ENCODE assay signal across 9 cellular contexts in the genomic region with DNA sequence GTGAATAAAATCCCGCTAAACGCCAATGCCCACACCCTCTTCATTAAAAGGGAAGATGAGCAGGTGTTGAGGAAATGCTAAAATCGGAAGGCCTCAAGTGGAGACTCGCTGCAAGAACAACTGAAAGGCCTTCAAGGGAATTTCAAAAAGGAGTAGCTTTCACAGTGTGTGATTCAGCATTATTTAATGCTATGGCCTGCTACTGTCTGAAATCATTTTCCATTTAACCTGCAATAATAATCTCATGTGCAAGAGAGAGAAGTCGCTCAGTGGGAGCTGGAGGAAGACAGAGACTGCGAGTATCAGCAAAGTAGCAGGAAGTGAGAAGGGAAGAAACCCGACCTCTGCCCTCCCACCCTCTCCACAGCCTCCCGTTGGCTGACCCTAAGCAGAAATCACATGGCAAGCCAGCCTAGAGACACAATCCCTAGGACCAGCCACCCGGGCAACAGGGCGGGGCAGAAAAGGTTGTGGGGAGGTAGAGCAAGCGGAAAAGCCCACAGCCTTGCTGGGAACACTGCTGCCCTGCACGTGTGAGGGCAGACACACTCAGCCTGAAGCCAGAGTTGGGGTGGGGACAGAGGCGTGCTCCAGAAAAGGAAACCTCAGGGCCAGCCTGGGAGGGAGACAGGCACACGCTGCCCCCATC. TPM values are rescaled to one million over a fixed set of nuclear protein-coding genes. Genes with fewer than 3 reads are reported as not detected.
DNase-seq lines count a peak whose midpoint lies in the region; ATAC-seq, FAIRE-seq and TF ChIP-seq lines count a peak whose summit lies in the region.
"Had no signal": no experiment of that assay in that cellular context is flagged by ENCODE, and none has a peak within 500 bp of the region (broad histone marks: within the 10 kb centered on the region; RNA-seq: fewer than 3 reads in every experiment).

No MANE protein-coding gene starts in this region.

- H3K36me3 Mint-ChIP-seq in activated CD4-positive, alpha-beta memory T cell treated with anti-CD3 and anti-CD28 coated beads for 36 hours, result no peaks in the 10 kb centered on the region
- H3K36me3 Mint-ChIP-seq: natural killer cell treated with Interleukin-12 subunit alpha and Interleukin-12 subunit beta and Interleukin-15 and Interleukin-18, amount 100 ng/mL, for 72 hours had no signal

- no peak overlapping the region for H3K4me3 ChIP-seq in heart right ventricle
- H3K4me3 ChIP-seq in rectal smooth muscle tissue (ENCODE audit: low read length), result no peak overlapping the region
- H3K4me3 ChIP-seq in BE2C (ENCODE audit: low read depth, low read length), result no peak overlapping the region

- POLR2A ChIA-PET in activated CD4-positive, alpha-beta memory T cell treated with anti-CD3 and anti-CD28 coated beads for 36 hours (lab: Charles Lee), result no interaction called here

- H3K36me3 ChIP-seq in heart right ventricle (peaks cover 0 to 14% (median 0%) of the 10 kb centered on the region in 9 donors), rectal smooth muscle tissue (ENCODE audit: control insufficient read depth, insufficient read depth, low read length) (peaks cover 12% of the 10 kb centered on the region), BE2C (no peaks in the 10 kb centered on the region; the same call in 1 of the 2 replicates)

- peak; percentile 8 for DNase-seq in HCEC 1CT
- no peak for DNase-seq in activated CD4-positive, alpha-beta memory T cell treated with anti-CD3 and anti-CD28 coated beads for 36 hours
- DNase-seq in heart right ventricle, result no peak
- no peak for DNase-seq in DMS153 treated with DMSO at 0.1 percent for 48 hours (lab: John Stamatoyannopoulos, UW; ENCODE audit: unreplicated experiment)
- DNase-seq in BE2C, result no peak
- DNase-seq in HTR-8/SVneo (ENCODE audit: insufficient read length, low spot score), result no peak
- DNase-seq: NCI-H1417 treated with DMSO at 0.1 percent for 48 hours had no signal

- H3K9ac ChIP-seq in rectal smooth muscle tissue (ENCODE audit: low read length), result no peak overlapping the region

- H3K4me1 Mint-ChIP-seq in activated CD4-positive, alpha-beta memory T cell treated with anti-CD3 and anti-CD28 coated beads for 36 hours (ENCODE audit: low read depth), result peaks cover 19% of the 10 kb centered on the region

- peaks cover 0 to 7% (median 0%) of the 10 kb centered on the region in 11 donors for H3K9me3 ChIP-seq in heart right ventricle
- no peaks in the 10 kb centered on the region; the same call in 1 of the 2 replicates for H3K9me3 ChIP-seq in BE2C

- no peaks in the 10 kb centered on the region for H3K27me3 Mint-ChIP-seq in activated CD4-positive, alpha-beta memory T cell treated with anti-CD3 and anti-CD28 coated beads for 36 hours

- intact Hi-C loops in activated CD4-positive, alpha-beta memory T cell treated with anti-CD3 and anti-CD28 coated beads for 36 hours (cut with micrococcal nuclease), result no loop called here
- intact Hi-C loops in heart right ventricle (cut with DNase I), result loop anchor here in 7 of 10 donors (2.0 to 10.0 kb wide), 3 partner anchors 127 to 889 kb away; no protein-coding TSS in a partner anchor

- no peaks in the 10 kb centered on the region for H3K27me3 ChIP-seq in heart right ventricle
- H3K27me3 ChIP-seq in rectal smooth muscle tissue (ENCODE audit: control insufficient read depth, insufficient read depth, low read length), result no peaks in the 10 kb centered on the region
- no peaks in the 10 kb centered on the region for H3K27me3 ChIP-seq in BE2C

- ATAC-seq in heart right ventricle, result peak; percentile 53 to 79 (median 72)

- 66 to 70% methylated on average over 14 of the region's 14 CpGs for WGBS in heart right ventricle, 2 donors

- no peaks in the 10 kb centered on the region for H3K9me3 Mint-ChIP-seq in activated CD4-positive, alpha-beta memory T cell treated with anti-CD3 and anti-CD28 coated beads for 36 hours
- H3K9me3 Mint-ChIP-seq: natural killer cell treated with Interleukin-12 subunit alpha and Interleukin-12 subunit beta and Interleukin-15 and Interleukin-18, amount 100 ng/mL, for 72 hours had no signal

- H3K4me3 Mint-ChIP-seq in activated CD4-positive, alpha-beta memory T cell treated with anti-CD3 and anti-CD28 coated beads for 36 hours, result no peak overlapping the region
- H3K4me3 Mint-ChIP-seq: natural killer cell treated with Interleukin-12 subunit alpha and Interleukin-12 subunit beta and Interleukin-15 and Interleukin-18, amount 100 ng/mL, for 72 hours had no signal

- peaks cover 0 to 27% (median 0%) of the 10 kb centered on the region in 9 donors for H3K4me1 ChIP-seq in heart right ventricle
- peaks cover 11% of the 10 kb centered on the region for H3K4me1 ChIP-seq in rectal smooth muscle tissue (ENCODE audit: control insufficient read depth, insufficient read depth, low read length)
- H3K4me1 ChIP-seq in BE2C, result no peaks in the 10 kb centered on the region

- TF ChIP-seq CTCF in heart right ventricle (IDR thresholded peaks at IDR 0.05) (no peak), BE2C (IDR thresholded peaks at IDR 0.05; ENCODE audit: low read depth, low read length) (no peak)

- peak overlapping the region in 3 of 10 donors; percentile 1 to 79 (median 7) for H3K27ac ChIP-seq in heart right ventricle
- peak overlapping the region; percentile 57 for H3K27ac ChIP-seq in rectal smooth muscle tissue (ENCODE audit: low read depth, low read length)

- CTCF ChIA-PET in activated CD4-positive, alpha-beta memory T cell treated with anti-CD3 and anti-CD28 coated beads for 36 hours (lab: Charles Lee), result interaction anchor here (0.6 to 2.7 kb wide), 3 partner anchors 107 to 855 kb away, joined by 4 to 15 read pairs (median 4); no protein-coding TSS in a partner anchor

- peak overlapping the region; percentile 16 for H3K27ac Mint-ChIP-seq in activated CD4-positive, alpha-beta memory T cell treated with anti-CD3 and anti-CD28 coated beads for 36 hours
- H3K27ac Mint-ChIP-seq: natural killer cell treated with Interleukin-12 subunit alpha and Interleukin-12 subunit beta and Interleukin-15 and Interleukin-18, amount 100 ng/mL, for 72 hours had no signal

- no peak for FAIRE-seq in HTR-8/SVneo (lab: Jason Lieb, UNC)

RNA-seq across cellular contexts. Expression of gene CTSL, which starts 39.9 kb away (rescaled TPM):
- total RNA-seq in activated CD4-positive, alpha-beta memory T cell treated with anti-CD3 and anti-CD28 coated beads for 36 hours, result 10 to 100 TPM; 26.1 to 33.7 TPM
- total RNA-seq in heart right ventricle, result 100 to 1,000 TPM; 109 to 189 (median 134) TPM
- 100 to 1,000 TPM in 1 of 2 donors, 10 to 100 TPM in 1; 75.8 to 150 TPM for polyA plus RNA-seq in heart right ventricle
- 42.7 TPM for polyA plus RNA-seq in BE2C (2012; ENCODE audit: insufficient read depth, insufficient read length, low read depth)
